ENCODE assay signal across 1 cellular context in genomic region chr9:133004091-133005072, GRCh38.
A peak's percentile ranks its signal among the peaks of the same experiment; 100 is the strongest.
TF ChIP-seq lines count a peak whose summit lies in the region.

No MANE protein-coding gene starts in this region.

TF ChIP-seq in K562, 482 proteins besides CTCF, POLR2A, EP300 and RAD21 (continued from another document):
- no peak for TF ChIP-seq ARHGAP35 (IDR thresholded peaks at IDR 0.05; ENCODE audit: partially characterized antibody)
- TF ChIP-seq ZBTB17 (CRISPR knock-in tag; IDR thresholded peaks at IDR 0.05) = peak; percentile 45; the same call in 1 of the 2 replicates
- TF ChIP-seq, protein P1, sequence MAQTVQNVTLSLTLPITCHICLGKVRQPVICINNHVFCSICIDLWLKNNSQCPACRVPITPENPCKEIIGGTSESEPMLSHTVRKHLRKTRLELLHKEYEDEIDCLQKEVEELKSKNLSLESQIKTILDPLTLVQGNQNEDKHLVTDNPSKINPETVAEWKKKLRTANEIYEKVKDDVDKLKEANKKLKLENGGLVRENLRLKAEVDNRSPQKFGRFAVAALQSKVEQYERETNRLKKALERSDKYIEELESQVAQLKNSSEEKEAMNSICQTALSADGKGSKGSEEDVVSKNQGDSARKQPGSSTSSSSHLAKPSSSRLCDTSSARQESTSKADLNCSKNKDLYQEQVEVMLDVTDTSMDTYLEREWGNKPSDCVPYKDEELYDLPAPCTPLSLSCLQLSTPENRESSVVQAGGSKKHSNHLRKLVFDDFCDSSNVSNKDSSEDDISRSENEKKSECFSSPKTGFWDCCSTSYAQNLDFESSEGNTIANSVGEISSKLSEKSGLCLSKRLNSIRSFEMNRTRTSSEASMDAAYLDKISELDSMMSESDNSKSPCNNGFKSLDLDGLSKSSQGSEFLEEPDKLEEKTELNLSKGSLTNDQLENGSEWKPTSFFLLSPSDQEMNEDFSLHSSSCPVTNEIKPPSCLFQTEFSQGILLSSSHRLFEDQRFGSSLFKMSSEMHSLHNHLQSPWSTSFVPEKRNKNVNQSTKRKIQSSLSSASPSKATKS (CRISPR knock-in tag; IDR thresholded peaks at IDR 0.05) = no peak
- peak; percentile 97 for TF ChIP-seq SMARCC2 (IDR thresholded peaks at IDR 0.05; ENCODE audit: low read depth)
- peak; percentile 97 for TF ChIP-seq MYNN (IDR thresholded peaks at IDR 0.05)
- no peak for TF ChIP-seq MYNN (CRISPR knock-in tag; IDR thresholded peaks at IDR 0.05)
- TF ChIP-seq, protein P2, sequence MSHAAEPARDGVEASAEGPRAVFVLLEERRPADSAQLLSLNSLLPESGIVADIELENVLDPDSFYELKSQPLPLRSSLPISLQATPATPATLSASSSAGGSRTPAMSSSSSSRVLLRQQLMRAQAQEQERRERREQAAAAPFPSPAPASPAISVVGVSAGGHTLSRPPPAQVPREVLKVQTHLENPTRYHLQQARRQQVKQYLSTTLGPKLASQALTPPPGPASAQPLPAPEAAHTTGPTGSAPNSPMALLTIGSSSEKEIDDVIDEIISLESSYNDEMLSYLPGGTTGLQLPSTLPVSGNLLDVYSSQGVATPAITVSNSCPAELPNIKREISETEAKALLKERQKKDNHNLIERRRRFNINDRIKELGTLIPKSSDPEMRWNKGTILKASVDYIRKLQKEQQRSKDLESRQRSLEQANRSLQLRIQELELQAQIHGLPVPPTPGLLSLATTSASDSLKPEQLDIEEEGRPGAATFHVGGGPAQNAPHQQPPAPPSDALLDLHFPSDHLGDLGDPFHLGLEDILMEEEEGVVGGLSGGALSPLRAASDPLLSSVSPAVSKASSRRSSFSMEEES (CRISPR knock-in tag; IDR thresholded peaks at IDR 0.05) = no peak
- no peak for TF ChIP-seq TCF7L2 (IDR thresholded peaks at IDR 0.05; ENCODE audit: low read depth, low read length)
- TF ChIP-seq SRSF3 (IDR thresholded peaks at IDR 0.05; ENCODE audit: insufficient read depth, low read length) = no peak
- TF ChIP-seq BCL6 (CRISPR knock-in tag; IDR thresholded peaks at IDR 0.05) = peak; percentile 78
- TF ChIP-seq ZNF274 (IDR thresholded peaks at IDR 0.05; ENCODE audit: borderline replicate concordance, low read depth, low read length) = peak; percentile 64; the same call in 1 of the 2 replicates
- no peak for TF ChIP-seq ZNF121 (CRISPR knock-in tag; conservative IDR thresholded peaks at IDR 0.05)
- TF ChIP-seq NR2F6 (CRISPR knock-in tag; IDR thresholded peaks at IDR 0.05) = 0 out of 2 replicates have a peak, but pooled peaks have one; percentile 2
- peak; percentile 99 for TF ChIP-seq CBFA2T2 (conservative IDR thresholded peaks at IDR 0.05)
